13 cellular contexts compared by ENCODE assay signal in the genomic region with DNA sequence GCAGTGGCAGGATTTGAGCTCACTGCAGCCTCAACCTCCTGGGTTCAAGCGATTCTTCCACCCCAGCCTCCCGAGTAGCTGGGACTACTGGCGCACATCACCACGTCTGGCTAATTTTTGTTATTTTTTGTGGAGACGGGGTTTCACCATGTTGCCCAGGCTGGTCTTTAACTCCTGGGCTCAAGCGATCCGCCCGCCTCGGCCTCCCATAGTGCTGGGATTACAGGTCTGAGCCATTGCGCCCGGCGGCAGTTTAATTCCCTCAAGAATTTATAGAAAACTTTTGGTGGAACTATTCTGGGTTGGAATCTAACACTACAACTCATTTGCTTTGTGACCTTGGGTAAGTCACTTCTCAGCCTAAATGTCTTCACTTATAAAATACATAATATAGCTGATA. TPM values are rescaled to one million over a fixed set of nuclear protein-coding genes. Genes with fewer than 3 reads are reported as not detected.
DNase-seq lines count a peak whose midpoint lies in the region; ATAC-seq and TF ChIP-seq lines count a peak whose summit lies in the region.
"Had no signal": no experiment of that assay in that cellular context is flagged by ENCODE, and none has a peak within 500 bp of the region (broad histone marks: within the 10 kb centered on the region; RNA-seq: fewer than 3 reads in every experiment).

No MANE protein-coding gene starts in this region.

- no peak overlapping the region for H2AFZ ChIP-seq in osteoblast (ENCODE audit: low read length)

- H3K4me2 ChIP-seq in osteoblast (ENCODE audit: insufficient read depth, low read length), result no peak overlapping the region

- H4K20me1 ChIP-seq in osteoblast (ENCODE audit: insufficient read depth, low read length), result peaks cover 16% of the 10 kb centered on the region

- 97 to 98% methylated on average over 12 of the region's 12 CpGs for WGBS in heart right ventricle, 2 donors
- WGBS in body of pancreas, 2 donors, result 95 to 98% methylated on average over 12 of the region's 12 CpGs
- WGBS in aorta, 2 donors, result 97% methylated on average over 12 of the region's 12 CpGs

- TF ChIP-seq CTCF in heart right ventricle (IDR thresholded peaks at IDR 0.05), result no peak
- no peak for TF ChIP-seq CTCF in body of pancreas (IDR thresholded peaks at IDR 0.05)
- TF ChIP-seq CTCF in osteoblast (IDR thresholded peaks at IDR 0.05; ENCODE audit: extremely low read depth, low read depth, low read length), result no peak

- no peak for ATAC-seq in heart right ventricle
- ATAC-seq in left ventricle myocardium superior, result no peak
- ATAC-seq in body of pancreas, result no peak
- ATAC-seq in aorta (ENCODE audit: low FRiP score), result no peak
- no peak for ATAC-seq in GM18867 (IDR thresholded peaks at IDR 0.05; ENCODE audit: unreplicated experiment)
- ATAC-seq: stimulated activated effector memory CD8-positive, alpha-beta T cell treated with anti-CD3 and anti-CD28 coated beads, Interleukin-12 subunit alpha, Interleukin-12 subunit beta, amount 100 ng/mL, for 72 hours had no signal

- peaks cover 18% of the 10 kb centered on the region for H3K79me2 ChIP-seq in osteoblast (ENCODE audit: insufficient read depth, low read length)

- intact Hi-C loops in heart right ventricle (cut with DNase I), result no loop called here
- intact Hi-C loops in left ventricle myocardium superior (cut with micrococcal nuclease), result no loop called here
- intact Hi-C loops in body of pancreas (cut with DNase I), result no loop called here
- intact Hi-C loops in aorta (cut with DNase I), result no loop called here

- H3K4me1 ChIP-seq in heart right ventricle (peaks cover 13 to 42% (median 31%) of the 10 kb centered on the region in 9 donors), body of pancreas (peaks cover 40% of the 10 kb centered on the region), muscle layer of duodenum (ENCODE audit: control insufficient read depth in 1 of 2, insufficient read depth in 2 of 2, low read length in 2 of 2) (peaks cover 22 to 35% of the 10 kb centered on the region in 2 donors), aorta (ENCODE audit: control insufficient read depth in 1 of 2, insufficient read depth in 2 of 2, low read length in 2 of 2) (peaks cover 0 to 4% of the 10 kb centered on the region in 2 donors), osteoblast (ENCODE audit: insufficient read depth, low read length) (peaks cover 28% of the 10 kb centered on the region)

- H3K4me3 ChIP-seq in heart right ventricle (no peak overlapping the region), body of pancreas (no peak overlapping the region), muscle layer of duodenum (ENCODE audit: low read depth in 1 of 2, low read length in 2 of 2) (peak overlapping the region in 1 of 2 donors; percentile 77), aorta (ENCODE audit: low read length in 2 of 2) (no peak overlapping the region), osteoblast (ENCODE audit: insufficient read depth, low read length) (no peak overlapping the region)

- TF ChIP-seq POLR2A in body of pancreas (IDR thresholded peaks at IDR 0.05), result no peak

- H3K36me3 ChIP-seq in heart right ventricle, result peaks cover 0 to 21% (median 13%) of the 10 kb centered on the region in 9 donors
- peaks cover 0 to 2% of the 10 kb centered on the region in 2 donors for H3K36me3 ChIP-seq in body of pancreas (replicated peaks in 1 of 2; ENCODE audit: insufficient read depth in 1 of 2, low read depth in 2 of 2)
- peaks cover 14 to 16% of the 10 kb centered on the region in 2 donors for H3K36me3 ChIP-seq in muscle layer of duodenum (ENCODE audit: control insufficient read depth in 1 of 2, insufficient read depth in 2 of 2, low read length in 2 of 2)
- peaks cover 0 to 4% of the 10 kb centered on the region in 2 donors for H3K36me3 ChIP-seq in aorta (ENCODE audit: control insufficient read depth in 1 of 2, insufficient read depth in 2 of 2, low read length in 1 of 2)
- H3K36me3 ChIP-seq in osteoblast (ENCODE audit: insufficient read depth, low read length), result peaks cover 14% of the 10 kb centered on the region

- H3K9me3 ChIP-seq in heart right ventricle (no peaks in the 10 kb centered on the region), body of pancreas (no peaks in the 10 kb centered on the region), muscle layer of duodenum (ENCODE audit: control insufficient read depth in 1 of 2, low read length in 2 of 2) (no peaks in the 10 kb centered on the region), aorta (ENCODE audit: control insufficient read depth, low read length) (no peaks in the 10 kb centered on the region), osteoblast (ENCODE audit: low read depth, low read length) (no peaks in the 10 kb centered on the region)

- no peaks in the 10 kb centered on the region for H3K27me3 ChIP-seq in heart right ventricle
- no peaks in the 10 kb centered on the region for H3K27me3 ChIP-seq in body of pancreas
- no peaks in the 10 kb centered on the region for H3K27me3 ChIP-seq in muscle layer of duodenum (ENCODE audit: low read depth, low read length)
- no peaks in the 10 kb centered on the region for H3K27me3 ChIP-seq in aorta (ENCODE audit: control insufficient read depth in 1 of 2, insufficient read depth in 2 of 2, low read length in 1 of 2)
- H3K27me3 ChIP-seq in osteoblast (ENCODE audit: insufficient read depth, low read length), result no peaks in the 10 kb centered on the region

- H3K27ac ChIP-seq in heart right ventricle (peak overlapping the region in 9 of 10 donors; percentile 91 to 99 (median 96)), body of pancreas (peak overlapping the region; percentile 90 to 97 (median 94)), muscle layer of duodenum (ENCODE audit: low read length) (peak overlapping the region; percentile 93), aorta (ENCODE audit: low read depth in 1 of 2, low read length in 2 of 2) (no peak overlapping the region), substantia nigra (ENCODE audit: low read depth, low read length, poor library complexity, severe bottlenecking) (no peak overlapping the region), osteoblast (ENCODE audit: low read depth, low read length) (no peak overlapping the region)

- DNase-seq in heart right ventricle (no peak), left ventricle myocardium superior (no peak), body of pancreas (no peak), aorta (peak; percentile 32 to 64), substantia nigra (lab: John Stamatoyannopoulos, UW) (no peak), osteoblast (ENCODE audit: insufficient read length, low spot score, missing footprints) (no peak)
- DNase-seq: activated T-cell treated with anti-CD3 and anti-CD28 coated beads for 4 hours; NCI-H1436; stimulated activated CD4-positive, alpha-beta T cell treated with anti-CD3 and anti-CD28 coated beads, Interleukin-15, amount 100 ng/mL, for 24 hours had no signal

RNA-seq across cellular contexts. Expression of a gene that starts 1.8 kb away (rescaled TPM):
- total RNA-seq in heart right ventricle (10 to 100 TPM; 27.2 to 42.4 (median 32.3) TPM), left ventricle myocardium superior (30.1 TPM), body of pancreas (10 to 100 TPM; 16.8 to 24.6 TPM), aorta (10 to 100 TPM; 63.3 to 83.1 TPM), osteoblast (50.3 and 56.0 TPM in 2 replicates)
- polyA plus RNA-seq in heart right ventricle (1 to 10 TPM; 7.8 to 8.8 TPM), aorta (10 to 100 TPM in 1 of 2 donors, 1 to 10 TPM in 1; 7.4 to 17.3 TPM)

RNA-seq across cellular contexts. Expression of a gene that starts 42.1 kb away (rescaled TPM):
- total RNA-seq in heart right ventricle (not detected), left ventricle myocardium superior (not detected), body of pancreas (not detected), aorta (under 1 TPM in 1 of 2 donors, not detected in 1; 0.33 TPM), osteoblast (not detected in 2 replicates)
- polyA plus RNA-seq in heart right ventricle (not detected), aorta (not detected)
- total RNA-seq: H4 had no signal

RNA-seq across cellular contexts. Expression of a gene that starts 45.4 kb away (rescaled TPM):
- total RNA-seq in heart right ventricle (under 1 TPM in 5 of 10 donors, not detected in 5; 0.24 to 0.94 (median 0.64) TPM), left ventricle myocardium superior (not detected), body of pancreas (10 to 100 TPM in 1 of 2 donors, 1 to 10 TPM in 1; 2.3 to 10.6 TPM), aorta (not detected), osteoblast (not detected in 2 replicates)
- polyA plus RNA-seq in heart right ventricle (not detected), aorta (under 1 TPM in 1 of 2 donors, not detected in 1; 0.26 TPM)
- total RNA-seq: H4 had no signal

RNA-seq across cellular contexts. Expression of a gene that starts 56.8 kb away (rescaled TPM):
- total RNA-seq in heart right ventricle, result 10 to 100 TPM; 33.5 to 42.2 (median 34.9) TPM
- 10 to 100 TPM; 33.9 to 52.8 TPM for polyA plus RNA-seq in heart right ventricle
- total RNA-seq in left ventricle myocardium superior, result 39.4 TPM
- total RNA-seq in body of pancreas, result 10 to 100 TPM; 40.0 to 53.7 TPM
- 10 to 100 TPM; 33.3 to 45.3 TPM for total RNA-seq in aorta
- polyA plus RNA-seq in aorta, result 100 to 1,000 TPM in 1 of 2 donors, 10 to 100 TPM in 1; 15.3 to 109 TPM
- total RNA-seq in osteoblast, result 37.4 and 39.8 TPM in 2 replicates

Comparison
In these comparisons a context has a peak if more than half of its experiments do, and no peak if none do; other contexts are left out.
1. DNase-seq: peak in aorta (2 of 2); none in heart right ventricle (0 of 2), left ventricle myocardium superior (single experiment), body of pancreas (0 of 4), substantia nigra (0 of 49) and osteoblast (single experiment).
2. H3K27ac ChIP-seq: peak in heart right ventricle (9 of 10), body of pancreas (4 of 4) and muscle layer of duodenum (single experiment); none in aorta (0 of 2), substantia nigra (single experiment) and osteoblast (single experiment).